1 cellular context compared by ENCODE assay signal in the genomic region with DNA sequence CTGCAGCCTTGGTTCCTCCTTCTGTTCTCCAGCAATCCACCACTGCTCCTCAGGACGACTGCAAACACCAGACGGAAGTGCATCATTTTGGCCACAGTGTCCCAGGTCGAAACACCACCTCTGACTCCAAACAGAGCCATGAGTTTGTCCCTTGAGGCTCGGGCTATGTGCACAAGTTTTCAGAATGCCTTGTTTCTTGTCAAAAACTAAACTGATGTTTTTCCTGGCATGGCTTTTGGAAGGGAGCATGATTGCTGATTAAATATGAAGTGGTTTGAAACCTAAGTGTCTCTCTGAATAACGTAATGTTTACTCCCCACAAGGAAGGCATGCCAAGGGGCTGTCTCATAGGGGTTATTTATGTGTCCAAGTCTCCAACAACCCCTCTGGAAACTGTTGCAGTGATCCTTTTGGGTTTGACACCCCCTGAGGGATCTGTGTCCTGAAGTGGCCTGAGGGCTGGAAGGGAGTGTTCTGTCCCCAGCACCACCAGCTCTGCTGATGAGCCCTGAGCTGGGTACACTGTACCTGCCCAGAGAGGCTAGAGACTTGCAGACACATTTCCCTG.
TF ChIP-seq lines count a peak whose summit lies in the region.

No MANE protein-coding gene starts in this region.

TF ChIP-seq in HEK293, 187 proteins besides CTCF, POLR2A, EP300 and RAD21 (continued from another document and continues in another):
- TF ChIP-seq GLI2 (tag by site-specific recombination; IDR thresholded peaks at IDR 0.05; ENCODE audit: borderline replicate concordance, low read depth): no peak; the same call in 1 of the 2 replicates
- no peak for TF ChIP-seq ZNF549 (tag by site-specific recombination; IDR thresholded peaks at IDR 0.05)
- TF ChIP-seq, protein P1, sequence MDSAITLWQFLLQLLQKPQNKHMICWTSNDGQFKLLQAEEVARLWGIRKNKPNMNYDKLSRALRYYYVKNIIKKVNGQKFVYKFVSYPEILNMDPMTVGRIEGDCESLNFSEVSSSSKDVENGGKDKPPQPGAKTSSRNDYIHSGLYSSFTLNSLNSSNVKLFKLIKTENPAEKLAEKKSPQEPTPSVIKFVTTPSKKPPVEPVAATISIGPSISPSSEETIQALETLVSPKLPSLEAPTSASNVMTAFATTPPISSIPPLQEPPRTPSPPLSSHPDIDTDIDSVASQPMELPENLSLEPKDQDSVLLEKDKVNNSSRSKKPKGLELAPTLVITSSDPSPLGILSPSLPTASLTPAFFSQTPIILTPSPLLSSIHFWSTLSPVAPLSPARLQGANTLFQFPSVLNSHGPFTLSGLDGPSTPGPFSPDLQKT (IDR thresholded peaks at IDR 0.05; ENCODE audit: borderline replicate concordance, low read depth, low read length): no peak
- peak; percentile 52; the same call in 1 of the 2 replicates for TF ChIP-seq ZNF24 (tag by site-specific recombination; IDR thresholded peaks at IDR 0.05)
- no peak for TF ChIP-seq OVOL3 (tag by site-specific recombination; IDR thresholded peaks at IDR 0.05)
- no peak for TF ChIP-seq ZNF175 (tag by site-specific recombination; IDR thresholded peaks at IDR 0.05)
- TF ChIP-seq OSR2 (tag by site-specific recombination; IDR thresholded peaks at IDR 0.05): peak; percentile 56; the same call in 1 of the 2 replicates
- no peak for TF ChIP-seq GFI1B (tag by site-specific recombination; IDR thresholded peaks at IDR 0.05)
- TF ChIP-seq, protein P2, sequence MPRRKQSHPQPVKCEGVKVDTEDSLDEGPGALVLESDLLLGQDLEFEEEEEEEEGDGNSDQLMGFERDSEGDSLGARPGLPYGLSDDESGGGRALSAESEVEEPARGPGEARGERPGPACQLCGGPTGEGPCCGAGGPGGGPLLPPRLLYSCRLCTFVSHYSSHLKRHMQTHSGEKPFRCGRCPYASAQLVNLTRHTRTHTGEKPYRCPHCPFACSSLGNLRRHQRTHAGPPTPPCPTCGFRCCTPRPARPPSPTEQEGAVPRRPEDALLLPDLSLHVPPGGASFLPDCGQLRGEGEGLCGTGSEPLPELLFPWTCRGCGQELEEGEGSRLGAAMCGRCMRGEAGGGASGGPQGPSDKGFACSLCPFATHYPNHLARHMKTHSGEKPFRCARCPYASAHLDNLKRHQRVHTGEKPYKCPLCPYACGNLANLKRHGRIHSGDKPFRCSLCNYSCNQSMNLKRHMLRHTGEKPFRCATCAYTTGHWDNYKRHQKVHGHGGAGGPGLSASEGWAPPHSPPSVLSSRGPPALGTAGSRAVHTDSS (tag by site-specific recombination; IDR thresholded peaks at IDR 0.05): no peak
- TF ChIP-seq, protein P3, sequence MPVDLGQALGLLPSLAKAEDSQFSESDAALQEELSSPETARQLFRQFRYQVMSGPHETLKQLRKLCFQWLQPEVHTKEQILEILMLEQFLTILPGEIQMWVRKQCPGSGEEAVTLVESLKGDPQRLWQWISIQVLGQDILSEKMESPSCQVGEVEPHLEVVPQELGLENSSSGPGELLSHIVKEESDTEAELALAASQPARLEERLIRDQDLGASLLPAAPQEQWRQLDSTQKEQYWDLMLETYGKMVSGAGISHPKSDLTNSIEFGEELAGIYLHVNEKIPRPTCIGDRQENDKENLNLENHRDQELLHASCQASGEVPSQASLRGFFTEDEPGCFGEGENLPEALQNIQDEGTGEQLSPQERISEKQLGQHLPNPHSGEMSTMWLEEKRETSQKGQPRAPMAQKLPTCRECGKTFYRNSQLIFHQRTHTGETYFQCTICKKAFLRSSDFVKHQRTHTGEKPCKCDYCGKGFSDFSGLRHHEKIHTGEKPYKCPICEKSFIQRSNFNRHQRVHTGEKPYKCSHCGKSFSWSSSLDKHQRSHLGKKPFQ (tag by site-specific recombination; IDR thresholded peaks at IDR 0.05): no peak
- no peak for TF ChIP-seq ZNF174 (tag by site-specific recombination; IDR thresholded peaks at IDR 0.05)
- no peak for TF ChIP-seq ZNF792 (tag by site-specific recombination; IDR thresholded peaks at IDR 0.05)
- no peak for TF ChIP-seq REPIN1 (tag by site-specific recombination; IDR thresholded peaks at IDR 0.05; ENCODE audit: low read depth)
- peak; percentile 96 for TF ChIP-seq ZBTB48 (tag by site-specific recombination; IDR thresholded peaks at IDR 0.05)
- TF ChIP-seq ZNF366 (tag by site-specific recombination; conservative IDR thresholded peaks at IDR 0.05): no peak
- no peak for TF ChIP-seq ZNF292 (tag by site-specific recombination; IDR thresholded peaks at IDR 0.05; ENCODE audit: borderline replicate concordance, low read depth)
- TF ChIP-seq ZNF48 (tag by site-specific recombination; IDR thresholded peaks at IDR 0.05): no peak
- TF ChIP-seq ZSCAN30 (tag by site-specific recombination; IDR thresholded peaks at IDR 0.05): no peak; the same call in 1 of the 2 replicates
- TF ChIP-seq ZNF274 (IDR thresholded peaks at IDR 0.05; ENCODE audit: low read length): no peak
- no peak for TF ChIP-seq ZNF274 (tag by site-specific recombination; IDR thresholded peaks at IDR 0.05; ENCODE audit: borderline replicate concordance)
- TF ChIP-seq, protein P4, sequence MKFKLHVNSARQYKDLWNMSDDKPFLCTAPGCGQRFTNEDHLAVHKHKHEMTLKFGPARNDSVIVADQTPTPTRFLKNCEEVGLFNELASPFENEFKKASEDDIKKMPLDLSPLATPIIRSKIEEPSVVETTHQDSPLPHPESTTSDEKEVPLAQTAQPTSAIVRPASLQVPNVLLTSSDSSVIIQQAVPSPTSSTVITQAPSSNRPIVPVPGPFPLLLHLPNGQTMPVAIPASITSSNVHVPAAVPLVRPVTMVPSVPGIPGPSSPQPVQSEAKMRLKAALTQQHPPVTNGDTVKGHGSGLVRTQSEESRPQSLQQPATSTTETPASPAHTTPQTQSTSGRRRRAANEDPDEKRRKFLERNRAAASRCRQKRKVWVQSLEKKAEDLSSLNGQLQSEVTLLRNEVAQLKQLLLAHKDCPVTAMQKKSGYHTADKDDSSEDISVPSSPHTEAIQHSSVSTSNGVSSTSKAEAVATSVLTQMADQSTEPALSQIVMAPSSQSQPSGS (tag by site-specific recombination; IDR thresholded peaks at IDR 0.05; ENCODE audit: low read depth): no peak
- peak; percentile 34; the same call in 1 of the 2 replicates for TF ChIP-seq ZNF843 (tag by site-specific recombination; IDR thresholded peaks at IDR 0.05)
- peak; percentile 63; the same call in 1 of the 2 replicates for TF ChIP-seq ZEB2 (tag by site-specific recombination; IDR thresholded peaks at IDR 0.05)
- TF ChIP-seq ZNF530 (tag by site-specific recombination; IDR thresholded peaks at IDR 0.05; ENCODE audit: low read depth): no peak
- no peak for TF ChIP-seq ZNF654 (tag by site-specific recombination; IDR thresholded peaks at IDR 0.05; ENCODE audit: low read depth)
- TF ChIP-seq, protein P5, sequence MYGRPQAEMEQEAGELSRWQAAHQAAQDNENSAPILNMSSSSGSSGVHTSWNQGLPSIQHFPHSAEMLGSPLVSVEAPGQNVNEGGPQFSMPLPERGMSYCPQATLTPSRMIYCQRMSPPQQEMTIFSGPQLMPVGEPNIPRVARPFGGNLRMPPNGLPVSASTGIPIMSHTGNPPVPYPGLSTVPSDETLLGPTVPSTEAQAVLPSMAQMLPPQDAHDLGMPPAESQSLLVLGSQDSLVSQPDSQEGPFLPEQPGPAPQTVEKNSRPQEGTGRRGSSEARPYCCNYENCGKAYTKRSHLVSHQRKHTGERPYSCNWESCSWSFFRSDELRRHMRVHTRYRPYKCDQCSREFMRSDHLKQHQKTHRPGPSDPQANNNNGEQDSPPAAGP (tag by site-specific recombination; IDR thresholded peaks at IDR 0.05): no peak
- no peak for TF ChIP-seq ZNF660 (tag by site-specific recombination; IDR thresholded peaks at IDR 0.05)
- no peak for TF ChIP-seq ZNF248 (tag by site-specific recombination; IDR thresholded peaks at IDR 0.05)
- TF ChIP-seq EGR2 (tag by site-specific recombination; IDR thresholded peaks at IDR 0.05; ENCODE audit: low read depth): no peak
- no peak for TF ChIP-seq ZNF311 (tag by site-specific recombination; IDR thresholded peaks at IDR 0.05; ENCODE audit: borderline replicate concordance)
- TF ChIP-seq ZNF138 (tag by site-specific recombination; IDR thresholded peaks at IDR 0.05; ENCODE audit: borderline replicate concordance): no peak
- no peak for TF ChIP-seq TRIM28 (IDR thresholded peaks at IDR 0.05; ENCODE audit: borderline replicate concordance, low read length)
- TF ChIP-seq, protein P6, sequence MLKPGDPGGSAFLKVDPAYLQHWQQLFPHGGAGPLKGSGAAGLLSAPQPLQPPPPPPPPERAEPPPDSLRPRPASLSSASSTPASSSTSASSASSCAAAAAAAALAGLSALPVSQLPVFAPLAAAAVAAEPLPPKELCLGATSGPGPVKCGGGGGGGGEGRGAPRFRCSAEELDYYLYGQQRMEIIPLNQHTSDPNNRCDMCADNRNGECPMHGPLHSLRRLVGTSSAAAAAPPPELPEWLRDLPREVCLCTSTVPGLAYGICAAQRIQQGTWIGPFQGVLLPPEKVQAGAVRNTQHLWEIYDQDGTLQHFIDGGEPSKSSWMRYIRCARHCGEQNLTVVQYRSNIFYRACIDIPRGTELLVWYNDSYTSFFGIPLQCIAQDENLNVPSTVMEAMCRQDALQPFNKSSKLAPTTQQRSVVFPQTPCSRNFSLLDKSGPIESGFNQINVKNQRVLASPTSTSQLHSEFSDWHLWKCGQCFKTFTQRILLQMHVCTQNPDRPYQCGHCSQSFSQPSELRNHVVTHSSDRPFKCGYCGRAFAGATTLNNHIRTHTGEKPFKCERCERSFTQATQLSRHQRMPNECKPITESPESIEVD (tag by site-specific recombination; IDR thresholded peaks at IDR 0.05): peak; percentile 80
- TF ChIP-seq ZNF2 (tag by site-specific recombination; IDR thresholded peaks at IDR 0.05): no peak
- no peak for TF ChIP-seq ZNF266 (tag by site-specific recombination; IDR thresholded peaks at IDR 0.05; ENCODE audit: low read depth)
- no peak for TF ChIP-seq GLIS2 (tag by site-specific recombination; IDR thresholded peaks at IDR 0.05)
- 0 out of 2 replicates have a peak, but pooled peaks have one; percentile 7 for TF ChIP-seq SCRT1 (tag by site-specific recombination; IDR thresholded peaks at IDR 0.05; ENCODE audit: borderline replicate concordance)
- TF ChIP-seq ZNF10 (tag by site-specific recombination; IDR thresholded peaks at IDR 0.05): no peak
- TF ChIP-seq ZNF37A (tag by site-specific recombination; IDR thresholded peaks at IDR 0.05): no peak
- peak; percentile 64 for TF ChIP-seq ZNF629 (tag by site-specific recombination; IDR thresholded peaks at IDR 0.05)
- TF ChIP-seq ZNF596 (tag by site-specific recombination; IDR thresholded peaks at IDR 0.05): 0 out of 2 replicates have a peak, but pooled peaks have one; percentile 9
- peak; percentile 48; the same call in 1 of the 2 replicates for TF ChIP-seq ZNF600 (tag by site-specific recombination; IDR thresholded peaks at IDR 0.05)
- no peak for TF ChIP-seq BCL11A (tag by site-specific recombination; IDR thresholded peaks at IDR 0.05; ENCODE audit: low read depth)
- TF ChIP-seq RBAK (tag by site-specific recombination; IDR thresholded peaks at IDR 0.05): no peak
- no peak for TF ChIP-seq HOXA7 (CRISPR knock-in tag; IDR thresholded peaks at IDR 0.05; ENCODE audit: borderline replicate concordance)
- no peak for TF ChIP-seq ZNF514 (tag by site-specific recombination; IDR thresholded peaks at IDR 0.05)
- TF ChIP-seq, protein P7, sequence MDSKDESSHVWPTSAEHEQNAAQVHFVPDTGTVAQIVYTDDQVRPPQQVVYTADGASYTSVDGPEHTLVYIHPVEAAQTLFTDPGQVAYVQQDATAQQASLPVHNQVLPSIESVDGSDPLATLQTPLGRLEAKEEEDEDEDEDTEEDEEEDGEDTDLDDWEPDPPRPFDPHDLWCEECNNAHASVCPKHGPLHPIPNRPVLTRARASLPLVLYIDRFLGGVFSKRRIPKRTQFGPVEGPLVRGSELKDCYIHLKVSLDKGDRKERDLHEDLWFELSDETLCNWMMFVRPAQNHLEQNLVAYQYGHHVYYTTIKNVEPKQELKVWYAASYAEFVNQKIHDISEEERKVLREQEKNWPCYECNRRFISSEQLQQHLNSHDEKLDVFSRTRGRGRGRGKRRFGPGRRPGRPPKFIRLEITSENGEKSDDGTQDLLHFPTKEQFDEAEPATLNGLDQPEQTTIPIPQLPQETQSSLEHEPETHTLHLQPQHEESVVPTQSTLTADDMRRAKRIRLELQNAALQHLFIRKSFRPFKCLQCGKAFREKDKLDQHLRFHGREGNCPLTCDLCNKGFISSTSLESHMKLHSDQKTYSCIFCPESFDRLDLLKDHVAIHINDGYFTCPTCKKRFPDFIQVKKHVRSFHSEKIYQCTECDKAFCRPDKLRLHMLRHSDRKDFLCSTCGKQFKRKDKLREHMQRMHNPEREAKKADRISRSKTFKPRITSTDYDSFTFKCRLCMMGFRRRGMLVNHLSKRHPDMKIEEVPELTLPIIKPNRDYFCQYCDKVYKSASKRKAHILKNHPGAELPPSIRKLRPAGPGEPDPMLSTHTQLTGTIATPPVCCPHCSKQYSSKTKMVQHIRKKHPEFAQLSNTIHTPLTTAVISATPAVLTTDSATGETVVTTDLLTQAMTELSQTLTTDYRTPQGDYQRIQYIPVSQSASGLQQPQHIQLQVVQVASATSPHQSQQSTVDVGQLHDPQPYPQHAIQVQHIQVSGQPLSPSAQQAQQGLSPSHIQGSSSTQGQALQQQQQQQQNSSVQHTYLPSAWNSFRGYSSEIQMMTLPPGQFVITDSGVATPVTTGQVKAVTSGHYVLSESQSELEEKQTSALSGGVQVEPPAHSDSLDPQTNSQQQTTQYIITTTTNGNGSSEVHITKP (tag by site-specific recombination; IDR thresholded peaks at IDR 0.05): peak; percentile 79
- TF ChIP-seq, protein P8, sequence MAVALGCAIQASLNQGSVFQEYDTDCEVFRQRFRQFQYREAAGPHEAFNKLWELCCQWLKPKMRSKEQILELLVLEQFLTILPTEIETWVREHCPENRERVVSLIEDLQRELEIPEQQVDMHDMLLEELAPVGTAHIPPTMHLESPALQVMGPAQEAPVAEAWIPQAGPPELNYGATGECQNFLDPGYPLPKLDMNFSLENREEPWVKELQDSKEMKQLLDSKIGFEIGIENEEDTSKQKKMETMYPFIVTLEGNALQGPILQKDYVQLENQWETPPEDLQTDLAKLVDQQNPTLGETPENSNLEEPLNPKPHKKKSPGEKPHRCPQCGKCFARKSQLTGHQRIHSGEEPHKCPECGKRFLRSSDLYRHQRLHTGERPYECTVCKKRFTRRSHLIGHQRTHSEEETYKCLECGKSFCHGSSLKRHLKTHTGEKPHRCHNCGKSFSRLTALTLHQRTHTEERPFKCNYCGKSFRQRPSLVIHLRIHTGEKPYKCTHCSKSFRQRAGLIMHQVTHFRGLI (tag by site-specific recombination; IDR thresholded peaks at IDR 0.05): no peak
